ENCODE assay signal across 1 cellular context in genomic region chr17:79047923-79048825, GRCh38.
TF ChIP-seq lines count a peak whose summit lies in the region.

No MANE protein-coding gene starts in this region.

TF ChIP-seq in HepG2, 621 proteins besides CTCF, POLR2A, EP300 and RAD21 (continues in another document):
- TF ChIP-seq ZFYVE20 (CRISPR knock-in tag; IDR thresholded peaks at IDR 0.05; ENCODE audit: borderline replicate concordance, low read depth) (0 out of 2 replicates have a peak, but pooled peaks have one; percentile 45), FOXA3 (CRISPR knock-in tag; IDR thresholded peaks at IDR 0.05) (no peak), ZBTB46 (CRISPR knock-in tag; IDR thresholded peaks at IDR 0.05; ENCODE audit: borderline replicate concordance) (no peak), ZNF546 (CRISPR knock-in tag; conservative IDR thresholded peaks at IDR 0.05) (no peak), ERF (CRISPR knock-in tag; IDR thresholded peaks at IDR 0.05) (no peak), NCOA2 (CRISPR knock-in tag; IDR thresholded peaks at IDR 0.05) (no peak), CHCHD3 (CRISPR knock-in tag; IDR thresholded peaks at IDR 0.05) (0 out of 2 replicates have a peak, but pooled peaks have one; percentile 65), ZNF256 (CRISPR knock-in tag; conservative IDR thresholded peaks at IDR 0.05) (no peak), SMARCC2 (IDR thresholded peaks at IDR 0.05) (no peak), ZNF280B (CRISPR knock-in tag; IDR thresholded peaks at IDR 0.05; ENCODE audit: borderline replicate concordance) (0 out of 2 replicates have a peak, but pooled peaks have one; percentile 53), MXD3 (CRISPR knock-in tag; IDR thresholded peaks at IDR 0.05) (no peak), ZNF816 (CRISPR knock-in tag; IDR thresholded peaks at IDR 0.05; ENCODE audit: borderline replicate concordance) (no peak), PATZ1 (CRISPR knock-in tag; IDR thresholded peaks at IDR 0.05) (no peak), ZNF253 (CRISPR knock-in tag; IDR thresholded peaks at IDR 0.05; ENCODE audit: borderline replicate concordance) (no peak), ZBTB42 (CRISPR knock-in tag; IDR thresholded peaks at IDR 0.05) (no peak), ZNF605 (CRISPR knock-in tag; IDR thresholded peaks at IDR 0.05) (no peak), ZNF263 (CRISPR knock-in tag; IDR thresholded peaks at IDR 0.05) (peak; percentile 64; the same call in 1 of the 2 replicates), AFF4 (CRISPR knock-in tag; IDR thresholded peaks at IDR 0.05) (no peak), MTERF4 (CRISPR knock-in tag; IDR thresholded peaks at IDR 0.05) (no peak), ZNF737 (CRISPR knock-in tag; IDR thresholded peaks at IDR 0.05; ENCODE audit: borderline replicate concordance) (no peak), MLXIP (CRISPR knock-in tag; IDR thresholded peaks at IDR 0.05; ENCODE audit: borderline replicate concordance) (no peak), NRL (CRISPR knock-in tag; IDR thresholded peaks at IDR 0.05; ENCODE audit: borderline replicate concordance) (peak; percentile 83; the same call in 1 of the 2 replicates), SP4 (CRISPR knock-in tag; IDR thresholded peaks at IDR 0.05) (no peak), ZNF337 (CRISPR knock-in tag; IDR thresholded peaks at IDR 0.05; ENCODE audit: borderline replicate concordance, low read depth) (no peak), KLF6 (CRISPR knock-in tag; IDR thresholded peaks at IDR 0.05) (no peak), GTF3A (CRISPR knock-in tag; conservative IDR thresholded peaks at IDR 0.05) (no peak), ZNF230 (CRISPR knock-in tag; IDR thresholded peaks at IDR 0.05) (no peak), HMG20A (CRISPR knock-in tag; IDR thresholded peaks at IDR 0.05; ENCODE audit: borderline replicate concordance) (no peak), ZNF451 (CRISPR knock-in tag; IDR thresholded peaks at IDR 0.05) (no peak), HBP1 (CRISPR knock-in tag; IDR thresholded peaks at IDR 0.05; ENCODE audit: low read depth) (no peak), ZFP41 (CRISPR knock-in tag; IDR thresholded peaks at IDR 0.05; ENCODE audit: borderline replicate concordance) (no peak), ZNF609 (CRISPR knock-in tag; IDR thresholded peaks at IDR 0.05; ENCODE audit: borderline replicate concordance) (no peak), THRA (CRISPR knock-in tag; IDR thresholded peaks at IDR 0.05; ENCODE audit: borderline replicate concordance) (peak; percentile 57; the same call in 1 of the 2 replicates), ZIK1 (CRISPR knock-in tag; IDR thresholded peaks at IDR 0.05; ENCODE audit: borderline replicate concordance, low read depth) (no peak)
